ENCODE assay signal across 1 cellular context in genomic region chr18:21484851-21485636, GRCh38.
TF ChIP-seq lines count a peak whose summit lies in the region.

No MANE protein-coding gene starts in this region.

TF ChIP-seq in SK-N-SH treated with all-trans-retinoic acid at 6 μM for 48 hours, 23 proteins besides CTCF, POLR2A, EP300 and RAD21 (continued from another document):
- TF ChIP-seq PATZ1 (CRISPR knock-in tag; IDR thresholded peaks at IDR 0.05; ENCODE audit: borderline replicate concordance) = no peak
- TF ChIP-seq ZFP30 (CRISPR knock-in tag; IDR thresholded peaks at IDR 0.05) = no peak
